Comparison of ENCODE assay signal across 17 cellular contexts in the genomic region with DNA sequence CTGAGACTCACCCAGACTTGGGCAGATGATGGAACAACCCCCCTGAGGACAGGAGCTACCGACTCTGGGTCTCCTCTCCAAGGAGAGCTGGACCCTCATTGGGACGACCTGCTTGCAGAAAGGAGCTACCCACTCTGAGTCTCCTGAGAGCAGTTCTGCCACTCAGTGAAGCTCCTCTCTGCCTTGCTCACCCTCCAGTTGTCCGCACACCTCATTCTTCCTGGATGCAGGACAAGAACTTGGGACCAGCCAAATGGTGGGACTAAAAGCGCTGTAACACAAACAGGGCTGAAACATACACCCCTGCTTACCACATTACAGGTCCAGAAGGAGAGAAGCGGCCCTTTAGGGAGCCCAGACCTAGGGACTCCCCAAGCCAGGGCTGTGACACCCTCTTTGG.
DNase-seq lines count a peak whose midpoint lies in the region; ATAC-seq and TF ChIP-seq lines count a peak whose summit lies in the region.
"Had no signal": no experiment of that assay in that cellular context is flagged by ENCODE, and none has a peak within 500 bp of the region (broad histone marks: within the 10 kb centered on the region; RNA-seq: fewer than 3 reads in every experiment).

No MANE protein-coding gene starts in this region.

- TF ChIP-seq CTCF in RWPE2 (IDR thresholded peaks at IDR 0.05; ENCODE audit: poor library complexity, severe bottlenecking) (no peak), esophagus muscularis mucosa (IDR thresholded peaks at IDR 0.05) (no peak)

- H3K9me3 ChIP-seq in RWPE2 (ENCODE audit: severe bottlenecking) (no peaks in the 10 kb centered on the region), esophagus muscularis mucosa (no peaks in the 10 kb centered on the region)
- H3K9me3 ChIP-seq: BE2C, HAP-1 had no signal

- H3K4me3 Mint-ChIP-seq in stimulated activated effector memory CD8-positive, alpha-beta T cell treated with anti-CD3 and anti-CD28 coated beads, Interleukin-12 subunit alpha, Interleukin-12 subunit beta, amount 100 ng/mL, for 72 hours: no peak overlapping the region
- H3K4me3 Mint-ChIP-seq: CD4-positive, CD25-positive, alpha-beta regulatory T cell; CD8-positive, alpha-beta memory T cell had no signal

- no peak for TF ChIP-seq POLR2A in esophagus muscularis mucosa (IDR thresholded peaks at IDR 0.05; ENCODE audit: low read depth)

- H3K4me1 ChIP-seq in RWPE2 (ENCODE audit: insufficient read depth, poor library complexity, severe bottlenecking) (no peaks in the 10 kb centered on the region), esophagus muscularis mucosa (peaks cover 0 to 6% (median 0%) of the 10 kb centered on the region in 4 donors)
- H3K4me1 ChIP-seq: HAP-1 had no signal

- no peaks in the 10 kb centered on the region for H3K27me3 ChIP-seq in RWPE2 (ENCODE audit: insufficient read depth, poor library complexity, severe bottlenecking)
- H3K27me3 ChIP-seq in esophagus muscularis mucosa: no peaks in the 10 kb centered on the region
- H3K27me3 ChIP-seq: BE2C had no signal

- H3K36me3 ChIP-seq in RWPE2 (ENCODE audit: low read depth) (no peaks in the 10 kb centered on the region), esophagus muscularis mucosa (no peaks in the 10 kb centered on the region)
- H3K36me3 ChIP-seq: BE2C, HAP-1 had no signal

- no peak for DNase-seq in Right ventricle myocardium superior
- DNase-seq in left ventricle myocardium superior: no peak
- no peak for DNase-seq in RWPE2 (ENCODE audit: low spot score)
- DNase-seq in esophagus muscularis mucosa (ENCODE audit: extremely low spot score): peak; percentile 77
- DNase-seq in stimulated activated effector memory CD8-positive, alpha-beta T cell treated with anti-CD3 and anti-CD28 coated beads, Interleukin-12 subunit alpha, Interleukin-12 subunit beta, amount 100 ng/mL, for 72 hours (ENCODE audit: low spot score in 2 of 2): no peak
- DNase-seq in NCI-H1694 treated with DMSO at 0.1 percent for 48 hours (lab: John Stamatoyannopoulos, UW): no peak
- no peak for DNase-seq in AG08396 (ENCODE audit: low spot score)
- DNase-seq: CD4-positive, CD25-positive, alpha-beta regulatory T cell; CD8-positive, alpha-beta memory T cell; COR-L47; DMS53; DND-41; EL; GM23248 had no signal

- H3K4me3 ChIP-seq in RWPE2 (ENCODE audit: severe bottlenecking) (no peak overlapping the region), esophagus muscularis mucosa (no peak overlapping the region)
- H3K4me3 ChIP-seq: GM12878, GM23248, HAP-1 had no signal

- TF ChIP-seq EP300 in esophagus muscularis mucosa (IDR thresholded peaks at IDR 0.05): no peak

- no peaks in the 10 kb centered on the region for H3K9me3 Mint-ChIP-seq in stimulated activated effector memory CD8-positive, alpha-beta T cell treated with anti-CD3 and anti-CD28 coated beads, Interleukin-12 subunit alpha, Interleukin-12 subunit beta, amount 100 ng/mL, for 72 hours
- H3K9me3 Mint-ChIP-seq: CD4-positive, CD25-positive, alpha-beta regulatory T cell; CD8-positive, alpha-beta memory T cell had no signal

- no peak overlapping the region for H3K27ac ChIP-seq in RWPE2 (ENCODE audit: poor library complexity, severe bottlenecking)
- no peak overlapping the region for H3K27ac ChIP-seq in esophagus muscularis mucosa (replicated peaks in 1 of 4)
- H3K27ac ChIP-seq: GM23248 had no signal

- no peaks in the 10 kb centered on the region for H3K4me1 Mint-ChIP-seq in stimulated activated effector memory CD8-positive, alpha-beta T cell treated with anti-CD3 and anti-CD28 coated beads, Interleukin-12 subunit alpha, Interleukin-12 subunit beta, amount 100 ng/mL, for 72 hours
- H3K4me1 Mint-ChIP-seq: CD4-positive, CD25-positive, alpha-beta regulatory T cell; CD8-positive, alpha-beta memory T cell had no signal

- H3K27ac Mint-ChIP-seq in stimulated activated effector memory CD8-positive, alpha-beta T cell treated with anti-CD3 and anti-CD28 coated beads, Interleukin-12 subunit alpha, Interleukin-12 subunit beta, amount 100 ng/mL, for 72 hours: no peak overlapping the region
- H3K27ac Mint-ChIP-seq: CD4-positive, CD25-positive, alpha-beta regulatory T cell; CD8-positive, alpha-beta memory T cell had no signal

- WGBS in esophagus muscularis mucosa: 96% methylated on average over 4 of the region's 5 CpGs

- ATAC-seq in Right ventricle myocardium superior (ENCODE audit: poor library complexity) (peak; percentile 16), left ventricle myocardium superior (no peak), RWPE2 (ENCODE audit: low read depth) (peak; percentile 27; the same call in 2 of the 3 replicates)
- ATAC-seq in stimulated activated effector memory CD8-positive, alpha-beta T cell treated with anti-CD3 and anti-CD28 coated beads, Interleukin-12 subunit alpha, Interleukin-12 subunit beta, amount 100 ng/mL, for 72 hours: peak; percentile 45
- ATAC-seq: GM12878 had no signal

- H3K36me3 Mint-ChIP-seq in stimulated activated effector memory CD8-positive, alpha-beta T cell treated with anti-CD3 and anti-CD28 coated beads, Interleukin-12 subunit alpha, Interleukin-12 subunit beta, amount 100 ng/mL, for 72 hours: no peaks in the 10 kb centered on the region
- H3K36me3 Mint-ChIP-seq: CD4-positive, CD25-positive, alpha-beta regulatory T cell; CD8-positive, alpha-beta memory T cell had no signal

- intact Hi-C loops in Right ventricle myocardium superior (cut with DNase I): no loop called here
- intact Hi-C loops in left ventricle myocardium superior (cut with micrococcal nuclease): no loop called here
- intact Hi-C loops in esophagus muscularis mucosa (cut with DNase I): no loop called here
